In the genomic region with DNA sequence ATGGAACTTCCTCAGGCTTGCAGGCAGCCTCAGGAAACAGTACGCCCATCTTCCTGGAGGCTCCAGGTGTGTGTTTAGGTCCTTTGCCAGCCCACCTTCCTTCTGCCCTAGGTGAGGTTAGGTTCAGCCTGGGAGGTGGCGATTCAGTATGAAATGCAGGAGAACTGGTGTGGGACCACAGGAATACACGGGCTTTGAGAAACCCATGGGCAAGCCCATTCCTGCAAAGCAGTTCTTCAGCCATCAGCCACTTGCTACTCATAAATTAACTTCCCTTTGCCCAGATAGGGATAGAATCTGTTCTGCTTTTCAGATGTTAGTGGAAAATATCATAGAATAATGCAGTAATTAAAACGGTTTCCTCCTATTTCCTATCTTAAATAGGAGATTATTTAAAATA, we compare ENCODE assay signal across 9 cellular contexts. TPM values are rescaled to one million over a fixed set of nuclear protein-coding genes. Genes with fewer than 3 reads are reported as not detected.
DNase-seq lines count a peak whose midpoint lies in the region; ATAC-seq lines count a peak whose summit lies in the region.
"Had no signal": no experiment of that assay in that cellular context is flagged by ENCODE, and none has a peak within 500 bp of the region (broad histone marks: within the 10 kb centered on the region; RNA-seq: fewer than 3 reads in every experiment).

No MANE protein-coding gene starts in this region.

- no peak overlapping the region for H3K4me3 ChIP-seq in skin epidermis

- H3K27ac Mint-ChIP-seq in effector memory CD8-positive, alpha-beta T cell, result peak overlapping the region; percentile 98

- H3K4me1 Mint-ChIP-seq in effector memory CD8-positive, alpha-beta T cell (ENCODE audit: low read depth in 2 of 2), result peaks cover 64 to 65% of the 10 kb centered on the region in 2 donors

- no peaks in the 10 kb centered on the region for H3K27me3 Mint-ChIP-seq in effector memory CD8-positive, alpha-beta T cell

- peak overlapping the region in 20 of 21 experiments; percentile 23 to 92 (median 76) for H3K27ac ChIP-seq in skin epidermis

- ATAC-seq in effector memory CD8-positive, alpha-beta T cell (replicated peaks), result no peak
- ATAC-seq in sciatic nerve, result no peak

- peak overlapping the region; percentile 76 to 83 for H3K4me3 Mint-ChIP-seq in effector memory CD8-positive, alpha-beta T cell

- peak; percentile 82 for DNase-seq in SIG-M5 treated with dmso at 0.1 percent for 504 hours (lab: John Stamatoyannopoulos, UW; ENCODE audit: unreplicated experiment)
- DNase-seq in SIG-M5 (lab: John Stamatoyannopoulos, UW), result no peak
- DNase-seq in NOMO-1 (lab: John Stamatoyannopoulos, UW; ENCODE audit: unreplicated experiment in 2 of 2), result peak; percentile 63 to 97
- no peak for DNase-seq in effector memory CD8-positive, alpha-beta T cell
- DNase-seq in sciatic nerve (ENCODE audit: low spot score), result no peak
- DNase-seq in NCI-H1092 (lab: John Stamatoyannopoulos, UW), result no peak
- DNase-seq in effector CD4-positive, alpha-beta T cell, result no peak
- DNase-seq: occipital lobe had no signal

- H3K36me3 Mint-ChIP-seq in effector memory CD8-positive, alpha-beta T cell (ENCODE audit: insufficient read depth), result peaks cover 3% of the 10 kb centered on the region

- H3K9me3 Mint-ChIP-seq in effector memory CD8-positive, alpha-beta T cell, result no peaks in the 10 kb centered on the region

- intact Hi-C loops in sciatic nerve (cut with DNase I), result no loop called here

RNA-seq across cellular contexts. Expression of a gene that starts 32.2 kb away (rescaled TPM):
- total RNA-seq in sciatic nerve, result 68.2 TPM

Comparison
In these comparisons a context has a peak if more than half of its experiments do, and no peak if none do; other contexts are left out.
1. DNase-seq: peak in SIG-M5 treated with dmso at 0.1 percent for 504 hours (single experiment) and NOMO-1 (2 of 2); none in SIG-M5 (single experiment), effector memory CD8-positive, alpha-beta T cell (0 of 3), sciatic nerve (single experiment), NCI-H1092 (single experiment) and effector CD4-positive, alpha-beta T cell (single experiment).